13 cellular contexts compared by ENCODE assay signal in genomic region chr11:34331329-34331728, GRCh38. TPM values are rescaled to one million over a fixed set of nuclear protein-coding genes. Genes with fewer than 3 reads are reported as not detected.
DNase-seq lines count a peak whose midpoint lies in the region; ATAC-seq and TF ChIP-seq lines count a peak whose summit lies in the region.
"Had no signal": no experiment of that assay in that cellular context is flagged by ENCODE, and none has a peak within 500 bp of the region (broad histone marks: within the 10 kb centered on the region; RNA-seq: fewer than 3 reads in every experiment).

No MANE protein-coding gene starts in this region.

- H3K4me3 Mint-ChIP-seq in nephron progenitor cell = no peak overlapping the region
- H3K4me3 Mint-ChIP-seq: activated B cell treated with CpG ODN at 0.5 μM for 24 hours; natural killer cell treated with Interleukin-12 subunit alpha and Interleukin-12 subunit beta and Interleukin-15 and Interleukin-18, amount 100 ng/mL, for 72 hours had no signal

- peaks cover 13% of the 10 kb centered on the region for H3K79me2 ChIP-seq in smooth muscle cell (ENCODE audit: low read depth)

- H3K27ac ChIP-seq in smooth muscle cell (ENCODE audit: low read depth) = peak overlapping the region; percentile 2
- H3K27ac ChIP-seq: KMS-11, tibial nerve had no signal

- no peaks in the 10 kb centered on the region for H3K4me1 ChIP-seq in smooth muscle cell (ENCODE audit: low read depth)

- H2AFZ ChIP-seq in smooth muscle cell (ENCODE audit: low read depth) = no peak overlapping the region

- no peak overlapping the region for H3K27ac Mint-ChIP-seq in nephron progenitor cell
- H3K27ac Mint-ChIP-seq: activated B cell treated with CpG ODN at 0.5 μM for 24 hours; natural killer cell treated with Interleukin-12 subunit alpha and Interleukin-12 subunit beta and Interleukin-15 and Interleukin-18, amount 100 ng/mL, for 72 hours had no signal

- WGBS in smooth muscle cell (ENCODE audit: low lambda C conversion rate) = 57% methylated on average over 2 of the region's 2 CpGs

- H3K36me3 Mint-ChIP-seq in nephron progenitor cell (ENCODE audit: low read depth) = no peaks in the 10 kb centered on the region
- H3K36me3 Mint-ChIP-seq: natural killer cell treated with Interleukin-12 subunit alpha and Interleukin-12 subunit beta and Interleukin-15 and Interleukin-18, amount 100 ng/mL, for 72 hours had no signal

- H3K9me3 ChIP-seq in smooth muscle cell (replicated peaks; ENCODE audit: low read depth) = no peaks in the 10 kb centered on the region
- H3K9me3 ChIP-seq: tibial nerve had no signal

- TF ChIP-seq CTCF in smooth muscle cell (IDR thresholded peaks at IDR 0.05; ENCODE audit: borderline replicate concordance, insufficient read depth, poor library complexity, severe bottlenecking) (no peak), nephron progenitor cell (IDR thresholded peaks at IDR 0.05) (no peak)

- peaks cover 98% of the 10 kb centered on the region for H4K20me1 ChIP-seq in smooth muscle cell (ENCODE audit: low read depth)

- peaks cover 12% of the 10 kb centered on the region for H3F3A ChIP-seq in smooth muscle cell (ENCODE audit: low read depth)

- H3K36me3 ChIP-seq in smooth muscle cell (ENCODE audit: low read depth) = no peaks in the 10 kb centered on the region
- H3K36me3 ChIP-seq: tibial nerve had no signal

- ATAC-seq in GM21737 (IDR thresholded peaks at IDR 0.05; ENCODE audit: unreplicated experiment) = no peak
- ATAC-seq: natural killer cell treated with Interleukin-12 subunit alpha and Interleukin-12 subunit beta and Interleukin-15 and Interleukin-18, amount 100 ng/mL, for 72 hours had no signal

- H3K27me3 ChIP-seq in smooth muscle cell (ENCODE audit: low read depth) = no peaks in the 10 kb centered on the region
- H3K27me3 ChIP-seq: tibial nerve had no signal

- peaks cover 87% of the 10 kb centered on the region for H3K27me3 Mint-ChIP-seq in nephron progenitor cell (ENCODE audit: low read depth, poor library complexity)
- H3K27me3 Mint-ChIP-seq: activated B cell treated with CpG ODN at 0.5 μM for 24 hours had no signal

- no peaks in the 10 kb centered on the region for H3K9me3 Mint-ChIP-seq in nephron progenitor cell
- H3K9me3 Mint-ChIP-seq: activated B cell treated with CpG ODN at 0.5 μM for 24 hours; natural killer cell treated with Interleukin-12 subunit alpha and Interleukin-12 subunit beta and Interleukin-15 and Interleukin-18, amount 100 ng/mL, for 72 hours had no signal

- H3K4me1 Mint-ChIP-seq in nephron progenitor cell = peaks cover 12% of the 10 kb centered on the region

- no peak overlapping the region for H3K4me3 ChIP-seq in smooth muscle cell
- H3K4me3 ChIP-seq: tibial nerve had no signal

- peak overlapping the region; percentile 34 for H3K4me2 ChIP-seq in smooth muscle cell
- H3K4me2 ChIP-seq: KMS-11 had no signal

- H3K9ac ChIP-seq in smooth muscle cell (ENCODE audit: low read depth) = no peak overlapping the region
- H3K9ac ChIP-seq: KMS-11 had no signal

- peak; percentile 8 to 34 (median 21) for DNase-seq in NCI-H1417 (lab: John Stamatoyannopoulos, UW)
- no peak for DNase-seq in NCI-H1417 treated with DMSO at 0.1 percent for 48 hours (lab: John Stamatoyannopoulos, UW)
- peak; percentile 94 for DNase-seq in NCI-H2196 (lab: John Stamatoyannopoulos, UW; ENCODE audit: unreplicated experiment)
- DNase-seq in brain pericyte (ENCODE audit: low read depth, low spot score) = peak; percentile 26
- no peak for DNase-seq in smooth muscle cell (lab: John Stamatoyannopoulos, UW; ENCODE audit: unreplicated experiment)
- DNase-seq in nephron progenitor cell = no peak
- no peak for DNase-seq in GM03348 (ENCODE audit: low spot score)
- DNase-seq: activated B cell treated with CpG ODN at 0.5 μM for 24 hours; activated effector memory CD4-positive, alpha-beta T cell treated with anti-CD3 and anti-CD28 coated beads, Interleukin-2, amount 50 U/mL, for 16 hours had no signal

RNA-seq across cellular contexts. Expression of gene ABTB2, which starts 26.5 kb away (rescaled TPM):
- total RNA-seq in smooth muscle cell = 2.6 and 4.9 TPM in 2 replicates
- 4.3 and 4.6 TPM in 2 replicates for polyA plus RNA-seq in smooth muscle cell

Comparison
In these comparisons a context has a peak if more than half of its experiments do, and no peak if none do; other contexts are left out.
1. DNase-seq: peak in NCI-H1417 (3 of 3), NCI-H2196 (single experiment) and brain pericyte (single experiment); none in NCI-H1417 treated with DMSO at 0.1 percent for 48 hours (single experiment), smooth muscle cell (single experiment), nephron progenitor cell (single experiment) and GM03348 (single experiment).